Comparison of ENCODE assay signal across 8 cellular contexts in genomic region chr3:194633349-194634004, GRCh38. TPM values are rescaled to one million over a fixed set of nuclear protein-coding genes. Genes with fewer than 3 reads are reported as not detected.
DNase-seq lines count a peak whose midpoint lies in the region; ATAC-seq and TF ChIP-seq lines count a peak whose summit lies in the region.

A gene with protein sequence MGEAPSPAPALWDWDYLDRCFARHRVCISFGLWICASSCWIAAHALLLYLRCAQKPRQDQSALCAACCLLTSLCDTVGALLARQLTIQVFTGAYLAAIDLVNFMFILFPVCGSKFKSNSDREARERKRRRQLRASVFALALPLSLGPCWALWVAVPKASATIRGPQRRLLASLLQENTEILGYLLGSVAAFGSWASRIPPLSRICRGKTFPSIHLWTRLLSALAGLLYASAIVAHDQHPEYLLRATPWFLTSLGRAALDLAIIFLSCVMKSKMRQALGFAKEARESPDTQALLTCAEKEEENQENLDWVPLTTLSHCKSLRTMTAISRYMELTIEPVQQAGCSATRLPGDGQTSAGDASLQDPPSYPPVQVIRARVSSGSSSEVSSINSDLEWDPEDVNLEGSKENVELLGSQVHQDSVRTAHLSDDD (minus strand): TSS chr3:194633419. CDS start chr3:194633215, 204 bp downstream.

- intact Hi-C loops in Panc1 (cut with micrococcal nuclease; ENCODE audit: unreplicated experiment), result no loop called here

- no peaks in the 10 kb centered on the region for H3K27me3 Mint-ChIP-seq in IgD-negative memory B cell
- H3K27me3 Mint-ChIP-seq in nephron progenitor cell (ENCODE audit: low read depth, poor library complexity), result no peaks in the 10 kb centered on the region

- peaks cover 13% of the 10 kb centered on the region; the same call in 1 of the 2 replicates for H3K9me3 ChIP-seq in Panc1 (ENCODE audit: control insufficient read depth, insufficient read depth, low read depth, low read length)

- peak; percentile 44 for DNase-seq in DMS79 (lab: John Stamatoyannopoulos, UW)
- peak; percentile 59 for DNase-seq in Panc1 (ENCODE audit: low read depth, low spot score)
- peak; percentile 35 for DNase-seq in activated T-helper 1 cell treated with Interleukin-2 at 50 U/mL for 16 hours (ENCODE audit: low read depth)
- peak; percentile 91 for DNase-seq in fibroblast of pulmonary artery (ENCODE audit: low read depth)
- peak; percentile 92 for DNase-seq in nephron progenitor cell
- DNase-seq in stromal cell of bone marrow (ENCODE audit: low read depth), result peak; percentile 50

- no peaks in the 10 kb centered on the region for H3K27me3 ChIP-seq in Panc1 (ENCODE audit: control insufficient read depth, insufficient read depth, low read length)

- peaks cover 3% of the 10 kb centered on the region; the same call in 1 of the 2 replicates for H3K4me1 ChIP-seq in Panc1 (ENCODE audit: control insufficient read depth, insufficient read depth, low read length)

- H3K36me3 ChIP-seq in Panc1 (ENCODE audit: control insufficient read depth, insufficient read depth, low read length), result 0 out of 2 replicates have a peak, but pooled peaks cover 2% of the 10 kb centered on the region

- CTCF ChIA-PET in Panc1 (lab: Charles Lee), result interaction anchor here (0.5 kb wide), 1 partner anchor 1754 kb away, joined by 3 read pairs; no protein-coding TSS in a partner anchor

- H3K36me3 Mint-ChIP-seq in IgD-negative memory B cell (no peaks in the 10 kb centered on the region), nephron progenitor cell (ENCODE audit: low read depth) (peaks cover 30% of the 10 kb centered on the region)

- H3K4me1 Mint-ChIP-seq in IgD-negative memory B cell (peaks cover 5 to 11% (median 7%) of the 10 kb centered on the region in 3 donors), nephron progenitor cell (peaks cover 4% of the 10 kb centered on the region)

- no peaks in the 10 kb centered on the region for H3K9me3 Mint-ChIP-seq in IgD-negative memory B cell
- H3K9me3 Mint-ChIP-seq in nephron progenitor cell, result peaks cover 24% of the 10 kb centered on the region

- no TSS peak for BruUV-seq in Panc1 (replicated peaks; lab: Mats Ljungman, UMichigan)

- H3K4me3 ChIP-seq in Panc1 (ENCODE audit: low read depth in 2 of 2, low read length in 2 of 2) (peak within 1 kb of the TSS; percentile 83 to 85), fibroblast of pulmonary artery (replicated peaks; ENCODE audit: low read depth, low read length) (peak within 1 kb of the TSS; percentile 79)

- peak; percentile 79 for ATAC-seq in GM21619 (IDR thresholded peaks at IDR 0.05; ENCODE audit: unreplicated experiment)
- peak; percentile 93 for ATAC-seq in Panc1

- POLR2A ChIA-PET in Panc1 (lab: Charles Lee), result interaction anchor here (0.6 to 0.7 kb wide), 2 partner anchors 11 to 37 kb away, joined by 3 read pairs; no protein-coding TSS in a partner anchor

- in situ Hi-C loops in Panc1 (cut with HindIII; ENCODE audit: low pct_unique_long_range_greater_than_20kb, low sequenced_read_pairs), result no loop called here

- TF ChIP-seq CTCF in Panc1 (IDR thresholded peaks at IDR 0.05) (peak; percentile 99), fibroblast of pulmonary artery (IDR thresholded peaks at IDR 0.05; ENCODE audit: low read length, missing control alignments) (no peak), nephron progenitor cell (IDR thresholded peaks at IDR 0.05) (peak; percentile 61)

- H3K27ac ChIP-seq in Panc1 (ENCODE audit: low read length), result peak within 1 kb of the TSS; percentile 97

- H3K4me3 Mint-ChIP-seq in IgD-negative memory B cell (peak within 1 kb of the TSS; percentile 90 to 94 (median 92)), nephron progenitor cell (peak within 1 kb of the TSS; percentile 91)

- peak within 1 kb of the TSS; percentile 50 to 83 (median 82) for H3K27ac Mint-ChIP-seq in IgD-negative memory B cell
- H3K27ac Mint-ChIP-seq in nephron progenitor cell, result peak within 1 kb of the TSS; percentile 69

RNA-seq across cellular contexts. Expression of the gene that starts here (rescaled TPM):
- polyA plus RNA-seq in IgD-negative memory B cell, result 2.2 TPM
- 70.1 TPM for total RNA-seq in Panc1 (2021; ENCODE audit: unreplicated experiment)
- 69.9 TPM for polyA plus RNA-seq in Panc1 (2012; ENCODE audit: insufficient read length)

Comparison
In these comparisons a context has a peak if more than half of its experiments do, and no peak if none do; other contexts are left out.
1. Peak in every context shown above with its lines: DNase-seq, ATAC-seq, H3K4me3 ChIP-seq and H3K27ac ChIP-seq.
2. DNase-seq: peak in every context shown above with its lines; median percentile 92 in nephron progenitor cell; 91 in fibroblast of pulmonary artery; 59 in Panc1; 50 in stromal cell of bone marrow; 44 in DMS79; 35 in activated T-helper 1 cell treated with Interleukin-2 at 50 U/mL for 16 hours.